Comparison of ENCODE assay signal across 22 cellular contexts in the genomic region with DNA sequence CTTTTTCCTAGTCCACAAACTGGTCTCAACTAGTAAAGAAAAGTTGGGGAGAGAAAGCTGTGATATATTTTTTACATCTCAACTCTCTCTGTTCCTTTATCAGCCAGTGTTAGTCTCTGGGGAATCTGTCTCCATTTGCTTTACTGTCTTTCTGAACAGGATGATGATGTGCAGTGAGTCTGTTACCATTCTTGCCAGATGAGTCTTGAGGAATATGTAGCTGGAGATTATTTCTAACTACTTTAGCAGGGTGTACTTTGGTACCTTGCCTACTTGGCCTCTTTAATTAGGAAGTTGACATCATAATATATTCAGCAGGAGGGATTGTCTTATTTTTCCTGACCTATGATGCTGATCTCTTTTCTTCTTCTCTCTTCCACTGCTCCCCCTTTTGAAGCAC. TPM values are rescaled to one million over a fixed set of nuclear protein-coding genes. Genes with fewer than 3 reads are reported as not detected.
"Had no signal": no experiment of that assay in that cellular context is flagged by ENCODE, and none has a peak within 500 bp of the region (broad histone marks: within the 10 kb centered on the region; RNA-seq: fewer than 3 reads in every experiment).

No MANE protein-coding gene starts in this region.

- H3K27ac ChIP-seq: esophagus muscularis mucosa, hepatocyte, neutrophil, parathyroid adenoma, testis, upper lobe of left lung had no signal

- H3K4me3 ChIP-seq: esophagus muscularis mucosa, hepatocyte, smooth muscle cell, testis, upper lobe of left lung had no signal

- DNase-seq: activated CD4-positive, alpha-beta T cell treated with anti-CD3 and anti-CD28 coated beads, Interleukin-2, amount 50 U/mL, for 4 hours; activated naive CD4-positive, alpha-beta T cell treated with anti-CD3 and anti-CD28 coated beads for 36 hours; activated T-cell treated with anti-CD3 and anti-CD28 coated beads for 4 hours; effector CD8-positive, alpha-beta T cell; left cardiac atrium; stimulated activated CD4-positive, alpha-beta T cell treated with anti-CD3 and anti-CD28 coated beads, Interleukin-4, amount 100 ng/mL, for 1 hour; testis; upper lobe of left lung had no signal

- H3K4me2 ChIP-seq: hepatocyte, smooth muscle cell had no signal

- H3K9ac ChIP-seq: parathyroid adenoma had no signal

- H3K27ac Mint-ChIP-seq: dendritic cell treated with granulocyte-macrophage colony-stimulating factor and Interleukin-4, amounts not matched to agents 40 ng/mL and 50 ng/mL, for 4 days; natural killer cell treated with Interleukin-12 subunit alpha and Interleukin-12 subunit beta and Interleukin-15 and Interleukin-18, amount 100 ng/mL, for 72 hours had no signal

- H3K4me1 ChIP-seq: esophagus muscularis mucosa, parathyroid adenoma, testis, upper lobe of left lung had no signal

- H3K9me3 Mint-ChIP-seq: activated naive CD4-positive, alpha-beta T cell treated with anti-CD3 and anti-CD28 coated beads for 36 hours; dendritic cell treated with granulocyte-macrophage colony-stimulating factor and Interleukin-4, amounts not matched to agents 40 ng/mL and 50 ng/mL, for 4 days; natural killer cell treated with Interleukin-12 subunit alpha and Interleukin-12 subunit beta and Interleukin-15 and Interleukin-18, amount 100 ng/mL, for 72 hours had no signal

- H3K4me3 Mint-ChIP-seq: activated naive CD4-positive, alpha-beta T cell treated with anti-CD3 and anti-CD28 coated beads for 36 hours; dendritic cell treated with granulocyte-macrophage colony-stimulating factor and Interleukin-4, amounts not matched to agents 40 ng/mL and 50 ng/mL, for 4 days; natural killer cell treated with Interleukin-12 subunit alpha and Interleukin-12 subunit beta and Interleukin-15 and Interleukin-18, amount 100 ng/mL, for 72 hours had no signal

- FAIRE-seq: endothelial cell of umbilical vein had no signal

- H2AFZ ChIP-seq: hepatocyte, parathyroid adenoma had no signal

- ATAC-seq: left cardiac atrium; natural killer cell treated with Interleukin-12 subunit alpha and Interleukin-12 subunit beta and Interleukin-15 and Interleukin-18, amount 100 ng/mL, for 72 hours; sciatic nerve had no signal

- H3K9me3 ChIP-seq: esophagus muscularis mucosa, neutrophil, testis, upper lobe of left lung had no signal

- H3K27me3 ChIP-seq: esophagus muscularis mucosa, hepatocyte, neutrophil, testis, upper lobe of left lung had no signal

- H3K27me3 Mint-ChIP-seq: dendritic cell treated with granulocyte-macrophage colony-stimulating factor and Interleukin-4, amounts not matched to agents 40 ng/mL and 50 ng/mL, for 4 days; natural killer cell treated with Interleukin-12 subunit alpha and Interleukin-12 subunit beta and Interleukin-15 and Interleukin-18, amount 100 ng/mL, for 72 hours had no signal

- H3K79me2 ChIP-seq: parathyroid adenoma had no signal

RNA-seq across cellular contexts. Expression of gene CFAP141, which starts 50.5 kb away (rescaled TPM):
- total RNA-seq: activated naive CD4-positive, alpha-beta T cell treated with anti-CD3 and anti-CD28 coated beads for 36 hours; cerebellum; endothelial cell of umbilical vein; esophagus muscularis mucosa; fibroblast of villous mesenchyme; glomerular endothelial cell; hepatocyte; left cardiac atrium; lower leg skin; mesenteric fat pad; natural killer cell treated with Interleukin-12 subunit alpha and Interleukin-12 subunit beta and Interleukin-15 and Interleukin-18, amount 100 ng/mL, for 72 hours; sciatic nerve; smooth muscle cell had no signal
